ENCODE assay signal across 8 cellular contexts in the genomic region with DNA sequence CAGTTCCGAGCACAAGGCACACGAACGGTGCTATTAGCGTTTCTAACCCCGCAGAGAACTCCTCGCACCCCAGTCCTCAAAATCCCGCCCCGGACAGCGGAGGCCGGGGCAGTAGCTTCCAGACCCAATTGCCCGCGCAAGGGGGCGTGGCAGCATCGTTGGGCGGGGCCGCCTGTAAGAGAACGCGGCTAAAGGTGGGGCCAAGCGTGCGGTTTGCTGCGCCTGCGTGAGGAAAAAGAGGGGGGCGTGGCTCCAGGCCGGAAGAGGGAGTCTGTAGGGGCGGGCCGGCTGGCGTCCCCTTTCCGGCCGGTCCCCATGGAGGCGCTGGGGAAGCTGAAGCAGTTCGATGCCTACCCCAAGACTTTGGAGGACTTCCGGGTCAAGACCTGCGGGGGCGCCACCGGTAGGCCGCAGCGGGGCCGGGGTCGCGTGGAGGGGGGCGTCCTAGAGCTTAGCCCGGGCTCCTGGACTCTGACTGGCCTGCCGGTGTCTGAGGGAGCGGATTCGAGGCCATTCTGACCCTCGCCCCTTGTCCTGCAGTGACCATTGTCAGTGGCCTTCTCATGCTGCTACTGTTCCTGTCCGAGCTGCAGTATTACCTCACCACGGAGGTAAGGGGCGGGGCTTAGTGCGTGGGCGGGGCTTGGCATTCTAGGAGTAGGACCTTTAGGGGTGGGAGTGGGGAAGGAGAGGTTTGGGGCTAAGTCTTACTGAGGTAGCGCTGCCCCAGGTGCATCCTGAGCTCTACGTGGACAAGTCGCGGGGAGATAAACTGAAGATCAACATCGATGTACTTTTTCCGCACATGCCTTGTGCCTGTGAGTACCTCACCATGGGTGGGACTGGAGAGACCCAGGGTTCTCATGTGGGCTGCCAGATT. TPM values are rescaled to one million over a fixed set of nuclear protein-coding genes. Genes with fewer than 3 reads are reported as not detected.
A peak's percentile ranks its signal among the peaks of the same experiment; 100 is the strongest.
DNase-seq lines count a peak whose midpoint lies in the region; ATAC-seq lines count a peak whose summit lies in the region.

A gene (plus strand): TSS at position 296 of the 880 bp plus-strand sequence. CDS start 20 bp downstream, at position 316.

- H3K27ac ChIP-seq in CD4-positive, CD25-positive, alpha-beta regulatory T cell (ENCODE audit: insufficient read depth, low read length, poor library complexity, severe bottlenecking), result peak within 1 kb of the TSS; percentile 81

- peaks cover 6% of the 10 kb centered on the region for H3K36me3 Mint-ChIP-seq in CD4-positive, CD25-positive, alpha-beta regulatory T cell
- H3K36me3 Mint-ChIP-seq in activated CD8-positive, alpha-beta T cell treated with anti-CD3 and anti-CD28 coated beads, Interleukin-2, amount 10 ng/mL, durations not matched to agents 7 days and 5 days (ENCODE audit: low read depth), result peaks cover 3% of the 10 kb centered on the region

- DNase-seq in CD4-positive, CD25-positive, alpha-beta regulatory T cell, result peak; percentile 94 to 97 (median 95)
- peak; percentile 75 for DNase-seq in HS-5 (ENCODE audit: low read depth)
- peak; percentile 70 for DNase-seq in NK-92 (lab: John Stamatoyannopoulos, UW; ENCODE audit: unreplicated experiment)
- DNase-seq in activated CD8-positive, alpha-beta T cell treated with anti-CD3 and anti-CD28 coated beads, Interleukin-2, amount 10 ng/mL, durations not matched to agents 7 days and 5 days, result peak; percentile 98
- peak; percentile 93 for DNase-seq in effector CD4-positive, alpha-beta T cell
- DNase-seq in lung microvascular endothelial cell (ENCODE audit: low read depth in 2 of 2), result peak; percentile 94 to 96
- DNase-seq in stimulated activated CD4-positive, alpha-beta T cell treated with anti-CD3 and anti-CD28 coated beads, TNF-alpha, amount 100 ng/mL, for 4 hours (ENCODE audit: low read depth in 3 of 3), result peak; percentile 94 to 95 (median 95)

- H3K27ac Mint-ChIP-seq in CD4-positive, CD25-positive, alpha-beta regulatory T cell, result peak within 1 kb of the TSS; percentile 79 to 92 (median 84)
- peak within 1 kb of the TSS; percentile 90 for H3K27ac Mint-ChIP-seq in activated CD8-positive, alpha-beta T cell treated with anti-CD3 and anti-CD28 coated beads, Interleukin-2, amount 10 ng/mL, durations not matched to agents 7 days and 5 days

- CTCF ChIA-PET in activated CD8-positive, alpha-beta T cell treated with anti-CD3 and anti-CD28 coated beads, Interleukin-2, amount 10 ng/mL, durations not matched to agents 7 days and 5 days (lab: Charles Lee), result interaction anchor here (1.0 to 1.8 kb wide), 4 partner anchors 9 to 412 kb away, joined by 3 to 8 read pairs (median 4); a partner anchor contains a TSS

- H3K4me1 Mint-ChIP-seq in CD4-positive, CD25-positive, alpha-beta regulatory T cell, result peaks cover 5 to 31% (median 21%) of the 10 kb centered on the region in 4 donors
- H3K4me1 Mint-ChIP-seq in activated CD8-positive, alpha-beta T cell treated with anti-CD3 and anti-CD28 coated beads, Interleukin-2, amount 10 ng/mL, durations not matched to agents 7 days and 5 days (ENCODE audit: low read depth), result peaks cover 23% of the 10 kb centered on the region

- peaks cover 13% of the 10 kb centered on the region for H3K4me1 ChIP-seq in CD4-positive, CD25-positive, alpha-beta regulatory T cell (ENCODE audit: control insufficient read depth, insufficient read depth, low read length, poor library complexity, severe bottlenecking)

- no peaks in the 10 kb centered on the region for H3K36me3 ChIP-seq in CD4-positive, CD25-positive, alpha-beta regulatory T cell (ENCODE audit: control insufficient read depth, insufficient read depth, low read length)

- peak within 1 kb of the TSS; percentile 66 for H3K4me3 ChIP-seq in CD4-positive, CD25-positive, alpha-beta regulatory T cell (ENCODE audit: low read depth, low read length)

- peak within 1 kb of the TSS; percentile 88 to 97 (median 92) for H3K4me3 Mint-ChIP-seq in CD4-positive, CD25-positive, alpha-beta regulatory T cell
- H3K4me3 Mint-ChIP-seq in activated CD8-positive, alpha-beta T cell treated with anti-CD3 and anti-CD28 coated beads, Interleukin-2, amount 10 ng/mL, durations not matched to agents 7 days and 5 days, result peak within 1 kb of the TSS; percentile 88

- no peaks in the 10 kb centered on the region for H3K9me3 ChIP-seq in CD4-positive, CD25-positive, alpha-beta regulatory T cell (ENCODE audit: control insufficient read depth in 2 of 2, low read length in 2 of 2)

- ATAC-seq in CD4-positive, CD25-positive, alpha-beta regulatory T cell (ENCODE audit: low read depth in 2 of 2), result peak; percentile 97
- peak; percentile 87 for ATAC-seq in GM19455 (IDR thresholded peaks at IDR 0.05; ENCODE audit: unreplicated experiment)
- peak; percentile 96 for ATAC-seq in activated CD8-positive, alpha-beta T cell treated with anti-CD3 and anti-CD28 coated beads, Interleukin-2, amount 10 ng/mL, durations not matched to agents 7 days and 5 days

- H3K27me3 ChIP-seq in CD4-positive, CD25-positive, alpha-beta regulatory T cell (ENCODE audit: control insufficient read depth, insufficient read depth, low read length), result no peaks in the 10 kb centered on the region

- POLR2A ChIA-PET in activated CD8-positive, alpha-beta T cell treated with anti-CD3 and anti-CD28 coated beads, Interleukin-2, amount 10 ng/mL, durations not matched to agents 7 days and 5 days (lab: Charles Lee), result interaction anchor here (0.6 to 1.9 kb wide), 8 partner anchors 10 to 412 kb away, joined by 3 to 10 read pairs (median 4); a partner anchor contains a TSS

- no peaks in the 10 kb centered on the region for H3K9me3 Mint-ChIP-seq in CD4-positive, CD25-positive, alpha-beta regulatory T cell
- no peaks in the 10 kb centered on the region for H3K9me3 Mint-ChIP-seq in activated CD8-positive, alpha-beta T cell treated with anti-CD3 and anti-CD28 coated beads, Interleukin-2, amount 10 ng/mL, durations not matched to agents 7 days and 5 days (ENCODE audit: insufficient read depth)

- H3K27me3 Mint-ChIP-seq in CD4-positive, CD25-positive, alpha-beta regulatory T cell, result no peaks in the 10 kb centered on the region
- no peaks in the 10 kb centered on the region for H3K27me3 Mint-ChIP-seq in activated CD8-positive, alpha-beta T cell treated with anti-CD3 and anti-CD28 coated beads, Interleukin-2, amount 10 ng/mL, durations not matched to agents 7 days and 5 days (ENCODE audit: low read depth)

RNA-seq across cellular contexts. Expression of the gene that starts here (rescaled TPM):
- 132 TPM for total RNA-seq in CD4-positive, CD25-positive, alpha-beta regulatory T cell
- 100 to 1,000 TPM; 121 to 138 (median 131) TPM for polyA plus RNA-seq in CD4-positive, CD25-positive, alpha-beta regulatory T cell
- 100 to 1,000 TPM; 114 to 122 TPM for total RNA-seq in activated CD8-positive, alpha-beta T cell treated with anti-CD3 and anti-CD28 coated beads, Interleukin-2, amount 10 ng/mL, durations not matched to agents 7 days and 5 days
- total RNA-seq in lung microvascular endothelial cell, result 280 and 434 TPM in 2 replicates

Comparison
In these comparisons a context has a peak if more than half of its experiments do, and no peak if none do; other contexts are left out.
1. Peak in every context shown above with its lines: DNase-seq, ATAC-seq, H3K4me3 ChIP-seq and H3K27ac ChIP-seq.